13 cellular contexts compared by ENCODE assay signal in genomic region chr7:96182424-96183158, GRCh38.
DNase-seq lines count a peak whose midpoint lies in the region; ATAC-seq and TF ChIP-seq lines count a peak whose summit lies in the region.
"Had no signal": no experiment of that assay in that cellular context is flagged by ENCODE, and none has a peak within 500 bp of the region (broad histone marks: within the 10 kb centered on the region; RNA-seq: fewer than 3 reads in every experiment).

No MANE protein-coding gene starts in this region.

- no peak overlapping the region for H3K27ac ChIP-seq in colonic mucosa

- no peak overlapping the region for H3K4me3 ChIP-seq in colonic mucosa

- peak; percentile 41 for DNase-seq in left kidney (ENCODE audit: low read depth, low spot score)
- no peak for DNase-seq in DMS79 (lab: John Stamatoyannopoulos, UW)
- DNase-seq in colonic mucosa: no peak
- DNase-seq: activated CD4-positive, alpha-beta T cell treated with anti-CD3 and anti-CD28 coated beads for 4 hours; activated T-cell treated with anti-CD3 and anti-CD28 coated beads, Interleukin-2, amount 50 U/mL, for 1 hour; central memory CD4-positive, alpha-beta T cell; DMS79 treated with DMSO at 0.1 percent for 48 hours; NCI-H187 treated with DMSO at 0.1 percent for 48 hours; NCI-H82 had no signal

- no peak overlapping the region for H3K9ac ChIP-seq in colonic mucosa (ENCODE audit: low read depth in 2 of 2, low read length in 2 of 2)

- no peak for TF ChIP-seq CTCF in colonic mucosa (IDR thresholded peaks at IDR 0.05)

- H3K36me3 ChIP-seq in colonic mucosa: peaks cover 6% of the 10 kb centered on the region

- no peaks in the 10 kb centered on the region for H3K4me1 ChIP-seq in colonic mucosa

- H3K27me3 ChIP-seq in colonic mucosa: no peaks in the 10 kb centered on the region

- no peaks in the 10 kb centered on the region for H3K9me3 ChIP-seq in colonic mucosa

- intact Hi-C loops in colonic mucosa (cut with DNase I): no loop called here

- ATAC-seq in GM19035 (IDR thresholded peaks at IDR 0.05; ENCODE audit: unreplicated experiment): peak; percentile 77
- peak; percentile 88 for ATAC-seq in GM21529 (IDR thresholded peaks at IDR 0.05; ENCODE audit: unreplicated experiment)
- ATAC-seq in HG03060 (IDR thresholded peaks at IDR 0.05; ENCODE audit: low read depth, unreplicated experiment): peak; percentile 46
- no peak for ATAC-seq in GM19452 (IDR thresholded peaks at IDR 0.05; ENCODE audit: unreplicated experiment)
